Comparison of ENCODE assay signal across 12 cellular contexts in the genomic region with DNA sequence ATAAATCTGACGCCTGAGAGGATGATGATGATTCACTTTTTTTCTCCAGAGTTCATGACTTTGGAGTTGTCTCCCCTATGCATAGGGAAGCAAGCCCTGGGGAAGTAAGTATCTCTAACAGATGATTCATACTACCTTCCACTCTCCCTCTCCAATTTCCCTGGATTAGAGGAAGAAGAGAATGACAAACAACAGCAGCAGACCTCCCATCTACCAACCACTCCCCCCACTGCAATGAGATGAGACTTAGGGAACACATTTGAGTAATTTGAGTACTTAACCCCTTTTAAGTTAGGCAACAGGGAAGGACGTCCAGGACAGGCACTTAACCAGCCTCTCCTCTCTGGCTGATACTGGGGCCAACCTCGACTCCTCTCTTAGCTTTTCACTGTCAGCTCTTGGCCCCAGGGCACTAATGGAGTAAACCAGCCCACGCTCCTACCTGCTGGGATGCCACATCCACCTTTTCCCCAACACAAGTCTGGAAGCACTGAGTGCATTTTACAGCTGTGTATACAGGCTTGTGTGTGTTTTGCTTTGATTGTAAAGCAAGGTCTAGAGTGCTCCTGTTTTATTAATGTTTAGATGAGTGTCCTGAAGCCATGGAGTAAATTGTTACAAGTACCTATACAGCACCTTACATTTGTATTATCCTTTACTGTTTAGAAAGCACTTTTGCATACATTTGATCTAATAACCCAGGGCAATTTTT.
A peak's percentile ranks its signal among the peaks of the same experiment; 100 is the strongest.
DNase-seq lines count a peak whose midpoint lies in the region; ATAC-seq and TF ChIP-seq lines count a peak whose summit lies in the region.
"Had no signal": no experiment of that assay in that cellular context is flagged by ENCODE, and none has a peak within 500 bp of the region (broad histone marks: within the 10 kb centered on the region; RNA-seq: fewer than 3 reads in every experiment).

No MANE protein-coding gene starts in this region.

- H3K27me3 Mint-ChIP-seq in glutamatergic neuron (ENCODE audit: unreplicated experiment) (peaks cover 2% of the 10 kb centered on the region), T-cell (peaks cover 3 to 24% of the 10 kb centered on the region in 2 donors)

- H3K9me3 ChIP-seq in HEK293 (ENCODE audit: control insufficient read depth, insufficient read depth, low read depth, low read length), result no peaks in the 10 kb centered on the region
- 0 out of 2 replicates have a peak, but pooled peaks cover 2% of the 10 kb centered on the region for H3K9me3 ChIP-seq in SJCRH30 (replicated peaks)

- H3K4me1 ChIP-seq in ACC112 (ENCODE audit: control insufficient read depth, insufficient read depth, low read length, unreplicated experiment) (peaks cover 38% of the 10 kb centered on the region), HEK293 (ENCODE audit: control insufficient read depth, insufficient read depth, low read length) (peaks cover 5% of the 10 kb centered on the region; the same call in 1 of the 2 replicates), SJCRH30 (peaks cover 27% of the 10 kb centered on the region)

- POLR2A ChIA-PET in HEK293 (lab: Yijun Ruan, JAX) (no interaction called here), T-cell (lab: Charles Lee) (no interaction called here)

- CTCF ChIA-PET in HEK293 (lab: Yijun Ruan, JAX), result interaction anchor here (0.7 kb wide), 1 partner anchor 20 kb away, joined by 4 read pairs; no protein-coding TSS in a partner anchor
- CTCF ChIA-PET in T-cell (lab: Charles Lee), result no interaction called here

- no peak for ATAC-seq in T-cell (replicated peaks in 1 of 4)
- ATAC-seq in activated naive CD4-positive, alpha-beta T cell treated with anti-CD3 and anti-CD28 coated beads, Interleukin-2, amount 50 U/mL, for 72 hours, result no peak
- ATAC-seq in GM19328 (IDR thresholded peaks at IDR 0.05; ENCODE audit: unreplicated experiment), result no peak

- TF ChIP-seq CTCF in HEK293 (tag by site-specific recombination; IDR thresholded peaks at IDR 0.05) (no peak), glutamatergic neuron (IDR thresholded peaks at IDR 0.05; ENCODE audit: partially characterized antibody, unreplicated experiment) (no peak)

- no peaks in the 10 kb centered on the region for H3K79me2 ChIP-seq in ACC112 (ENCODE audit: control insufficient read depth, insufficient read depth, low read length, unreplicated experiment)

- H3K36me3 Mint-ChIP-seq in glutamatergic neuron (ENCODE audit: unreplicated experiment), result peaks cover 9% of the 10 kb centered on the region
- no peaks in the 10 kb centered on the region for H3K36me3 Mint-ChIP-seq in T-cell
- peaks cover 0 to 8% of the 10 kb centered on the region in 2 donors for H3K36me3 Mint-ChIP-seq in activated naive CD4-positive, alpha-beta T cell treated with anti-CD3 and anti-CD28 coated beads, Interleukin-2, amount 50 U/mL, for 72 hours
- H3K36me3 Mint-ChIP-seq: CD4-positive, CD25-positive, alpha-beta regulatory T cell had no signal

- H3K27ac ChIP-seq in ACC112 (ENCODE audit: low read depth, low read length), result peak overlapping the region; percentile 6; the same call in 1 of the 2 replicates
- no peak overlapping the region for H3K27ac ChIP-seq in HEK293 (ENCODE audit: extremely low read depth, low read depth, low read length)
- no peak overlapping the region for H3K27ac ChIP-seq in SJCRH30
- H3K27ac ChIP-seq: KMS-11 had no signal

- H3K27ac Mint-ChIP-seq in glutamatergic neuron (ENCODE audit: unreplicated experiment) (peak overlapping the region; percentile 19), T-cell (no peak overlapping the region)
- no peak overlapping the region for H3K27ac Mint-ChIP-seq in activated naive CD4-positive, alpha-beta T cell treated with anti-CD3 and anti-CD28 coated beads, Interleukin-2, amount 50 U/mL, for 72 hours
- H3K27ac Mint-ChIP-seq: CD4-positive, CD25-positive, alpha-beta regulatory T cell had no signal

- no peaks in the 10 kb centered on the region for H3K27me3 ChIP-seq in ACC112 (ENCODE audit: insufficient read depth, low read length)
- no peaks in the 10 kb centered on the region for H3K27me3 ChIP-seq in SJCRH30

- H3K4me3 Mint-ChIP-seq in glutamatergic neuron (ENCODE audit: unreplicated experiment) (no peak overlapping the region), T-cell (no peak overlapping the region)
- H3K4me3 Mint-ChIP-seq: CD4-positive, CD25-positive, alpha-beta regulatory T cell; central memory CD8-positive, alpha-beta T cell had no signal

- H3K4me1 Mint-ChIP-seq in glutamatergic neuron (ENCODE audit: low read depth, unreplicated experiment), result peaks cover 45% of the 10 kb centered on the region
- H3K4me1 Mint-ChIP-seq in T-cell, result peaks cover 0 to 4% (median 4%) of the 10 kb centered on the region in 3 donors
- H3K4me1 Mint-ChIP-seq: central memory CD8-positive, alpha-beta T cell had no signal

- peaks cover 2% of the 10 kb centered on the region for H3K9me3 Mint-ChIP-seq in glutamatergic neuron (ENCODE audit: unreplicated experiment)
- H3K9me3 Mint-ChIP-seq in T-cell, result peaks cover 0 to 7% (median 0%) of the 10 kb centered on the region in 3 donors
- peaks cover 7 to 8% of the 10 kb centered on the region in 2 donors for H3K9me3 Mint-ChIP-seq in activated naive CD4-positive, alpha-beta T cell treated with anti-CD3 and anti-CD28 coated beads, Interleukin-2, amount 50 U/mL, for 72 hours

- no peaks in the 10 kb centered on the region for H3K36me3 ChIP-seq in ACC112 (ENCODE audit: insufficient read depth, low read length)
- H3K36me3 ChIP-seq in HEK293 (ENCODE audit: control insufficient read depth in 2 of 2, insufficient read depth in 1 of 2, low read length in 2 of 2), result no peaks in the 10 kb centered on the region
- H3K36me3 ChIP-seq in SJCRH30, result no peaks in the 10 kb centered on the region

- H3K4me3 ChIP-seq in ACC112 (ENCODE audit: low read depth, low read length) (no peak overlapping the region), HEK293 (ENCODE audit: low read depth, low read length) (no peak overlapping the region), SJCRH30 (no peak overlapping the region)

- DNase-seq in SJCRH30 (peak; percentile 38 to 76), glutamatergic neuron (no peak), T-cell (no peak), dermis blood vessel endothelial cell (no peak)
- no peak for DNase-seq in activated naive CD4-positive, alpha-beta T cell treated with anti-CD3 and anti-CD28 coated beads, Interleukin-2, amount 50 U/mL, for 72 hours (ENCODE audit: low spot score in 2 of 2)
- DNase-seq: CD4-positive, CD25-positive, alpha-beta regulatory T cell; SIG-M5 had no signal

- no peak overlapping the region for H2AFZ ChIP-seq in ACC112 (ENCODE audit: low read length, unreplicated experiment)

TF ChIP-seq in HEK293, 187 proteins besides CTCF, POLR2A, EP300 and RAD21 (continues in another document):
- TF ChIP-seq GFI1B (tag by site-specific recombination; IDR thresholded peaks at IDR 0.05) (peak; percentile 64), ZNF398 (tag by site-specific recombination; IDR thresholded peaks at IDR 0.05) (peak; percentile 77), SP7 (tag by site-specific recombination; IDR thresholded peaks at IDR 0.05) (peak; percentile 92), ZNF335 (tag by site-specific recombination; conservative IDR thresholded peaks at IDR 0.05) (peak; percentile 35; the same call in 1 of the 2 replicates), ZNF211 (tag by site-specific recombination; IDR thresholded peaks at IDR 0.05; ENCODE audit: low read depth) (no peak), ZNF513 (tag by site-specific recombination; IDR thresholded peaks at IDR 0.05) (peak; percentile 67), GLI2 (tag by site-specific recombination; IDR thresholded peaks at IDR 0.05; ENCODE audit: borderline replicate concordance, low read depth) (no peak)

Comparison
In these comparisons a context has a peak if more than half of its experiments do, and no peak if none do; other contexts are left out.
1. DNase-seq: peak in SJCRH30 (2 of 2); none in glutamatergic neuron (single experiment), T-cell (0 of 34), activated naive CD4-positive, alpha-beta T cell treated with anti-CD3 and anti-CD28 coated beads, Interleukin-2, amount 50 U/mL, for 72 hours (0 of 2) and dermis blood vessel endothelial cell (single experiment).